ENCODE assay signal across 1 cellular context in genomic region chr1:5575396-5576110, GRCh38.
TF ChIP-seq lines count a peak whose summit lies in the region.

No MANE protein-coding gene starts in this region.

TF ChIP-seq in GM23338, 12 proteins besides CTCF, POLR2A, EP300 and RAD21 (continued from another document):
- TF ChIP-seq ZNF462 (CRISPR knock-in tag; IDR thresholded peaks at IDR 0.05) (no peak), EZH2 (IDR thresholded peaks at IDR 0.05; ENCODE audit: low read depth, unreplicated experiment) (no peak), STAT1 (IDR thresholded peaks at IDR 0.05; ENCODE audit: unreplicated experiment) (no peak), ZNF331 (CRISPR knock-in tag; IDR thresholded peaks at IDR 0.05; ENCODE audit: low read depth) (no peak)
TF ChIP-seq in GM23338: peak in this region for 0.
